Comparison of ENCODE assay signal across 18 cellular contexts in genomic region chr4:145786830-145787229, GRCh38.
"Had no signal": no experiment of that assay in that cellular context is flagged by ENCODE, and none has a peak within 500 bp of the region (broad histone marks: within the 10 kb centered on the region; RNA-seq: fewer than 3 reads in every experiment).

No MANE protein-coding gene starts in this region.

- ATAC-seq: body of pancreas, K562, PC-3, SK-N-SH treated with all-trans-retinoic acid at 6 μM for 48 hours, T-helper 17 cell had no signal

- H3K4me3 Mint-ChIP-seq: T-helper 17 cell had no signal

- H3K4me1 Mint-ChIP-seq: T-helper 17 cell had no signal

- DNase-seq: activated CD4-positive, CD25-positive, alpha-beta regulatory T cell; activated naive CD4-positive, alpha-beta T cell treated with anti-CD3 and anti-CD28 coated beads, Interleukin-2, amount 50 U/mL, for 16 hours; amniotic stem cell; body of pancreas; central memory CD4-positive, alpha-beta T cell; Kasumi-1; NCI-H1048; NCI-H146; NCI-H187 treated with DMSO at 0.1 percent for 48 hours; NCI-H2081 treated with DMSO at 0.1 percent for 48 hours; NCI-H524 treated with DMSO at 0.1 percent for 48 hours; NCI-H748 treated with DMSO at 0.1 percent for 48 hours; PC-3; SHP77; T-helper 17 cell; T1000 had no signal

- H3K27me3 Mint-ChIP-seq: T-helper 17 cell had no signal

- H3K27ac Mint-ChIP-seq: T-helper 17 cell had no signal
